7 cellular contexts compared by ENCODE assay signal in the genomic region with DNA sequence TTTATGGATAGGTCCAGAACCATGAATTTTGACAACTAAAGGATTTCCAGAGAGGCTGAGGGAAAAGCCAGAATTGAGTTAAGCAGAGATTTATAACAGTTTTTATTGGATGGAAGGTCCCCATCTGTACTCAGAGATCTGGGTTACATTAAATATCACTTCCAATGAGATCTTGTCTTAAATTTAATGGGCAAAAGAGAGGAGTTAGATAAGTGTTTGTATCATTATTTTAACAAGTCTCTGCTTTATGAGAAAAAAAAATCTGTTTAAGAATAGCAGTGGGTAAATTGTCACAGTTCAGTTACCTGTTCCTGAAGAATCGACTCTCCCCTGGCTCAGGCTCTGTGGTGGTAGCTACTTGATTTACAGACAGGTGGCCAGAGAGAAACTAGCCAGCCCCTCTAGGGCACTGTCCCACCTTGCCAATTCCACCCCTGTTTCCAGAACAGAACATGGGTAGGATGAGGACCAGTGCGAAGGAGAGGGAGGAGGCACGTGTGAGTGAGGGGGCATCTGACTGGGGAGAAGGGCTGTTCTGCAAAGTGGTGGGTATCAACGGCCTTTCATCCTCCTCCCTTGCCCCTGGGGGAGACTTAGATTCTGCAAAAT. TPM values are rescaled to one million over a fixed set of nuclear protein-coding genes. Genes with fewer than 3 reads are reported as not detected.
"Had no signal": no experiment of that assay in that cellular context is flagged by ENCODE, and none has a peak within 500 bp of the region (broad histone marks: within the 10 kb centered on the region; RNA-seq: fewer than 3 reads in every experiment).

No MANE protein-coding gene starts in this region.

- FAIRE-seq: HTR-8/SVneo, K562 had no signal

- H3K27ac Mint-ChIP-seq: GM23338 had no signal

- H3K4me3 ChIP-seq: GM23338, HAP-1, K562 had no signal

- H3K36me3 ChIP-seq: HAP-1 had no signal

- DNase-seq: IMR-90, KG1 had no signal

- H3K9me3 ChIP-seq: HAP-1 had no signal

- H3K4me2 ChIP-seq: GM23338 had no signal

- H3K4me1 ChIP-seq: HAP-1 had no signal

- H3K4me3 Mint-ChIP-seq: GM23338 had no signal

RNA-seq across cellular contexts. Expression of gene CRHR1, which starts 22.1 kb away (rescaled TPM):
- total RNA-seq: HT-29, IMR-90, K562 had no signal
- polyA plus RNA-seq: IMR-90 had no signal
